In the genomic region with DNA sequence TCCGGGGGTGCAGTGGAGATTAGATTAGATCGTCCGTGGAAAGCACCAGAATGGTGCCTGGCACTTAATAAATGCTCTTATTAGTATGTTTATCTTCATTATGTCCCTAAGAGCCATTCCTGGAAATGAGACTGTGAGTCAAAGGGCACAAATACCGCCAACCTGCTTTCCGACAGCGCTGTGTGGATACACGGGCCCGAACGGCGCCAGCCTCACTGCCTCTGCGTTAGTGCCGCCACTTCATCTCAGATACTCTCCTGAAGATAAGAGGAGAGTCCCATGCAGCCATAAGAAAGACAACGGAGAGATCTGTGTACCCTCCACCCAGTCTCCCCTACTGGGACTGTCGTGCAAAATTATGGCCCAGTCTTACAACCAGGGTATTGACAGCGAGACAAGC, we compare ENCODE assay signal across 23 cellular contexts. TPM values are rescaled to one million over a fixed set of nuclear protein-coding genes. Genes with fewer than 3 reads are reported as not detected.
DNase-seq lines count a peak whose midpoint lies in the region; ATAC-seq, FAIRE-seq and TF ChIP-seq lines count a peak whose summit lies in the region.
"Had no signal": no experiment of that assay in that cellular context is flagged by ENCODE, and none has a peak within 500 bp of the region (broad histone marks: within the 10 kb centered on the region; RNA-seq: fewer than 3 reads in every experiment).

No MANE protein-coding gene starts in this region.

- CTCF ChIA-PET in H1 (lab: Charles Lee; ENCODE audit: partially characterized antibody), result interaction anchor here (1.0 kb wide), 1 partner anchor 20 kb away, joined by 3 read pairs; no protein-coding TSS in a partner anchor

- peaks cover 39% of the 10 kb centered on the region for H4K20me1 ChIP-seq in GM23338 (replicated peaks; ENCODE audit: insufficient read depth)
- H4K20me1 ChIP-seq in H1 (replicated peaks in 1 of 2; ENCODE audit: control insufficient read depth in 1 of 2, insufficient read depth in 2 of 2, low read length in 2 of 2), result peaks cover 10 to 34% of the 10 kb centered on the region in 2 experiments

- H2BK5ac ChIP-seq in H1 (ENCODE audit: low read depth, low read length), result no peak overlapping the region

- no peak for TF ChIP-seq RAD21 in H1 (IDR thresholded peaks at IDR 0.05 in 1 of 2, conservative IDR thresholded peaks at IDR 0.05 in 1 of 2; ENCODE audit: low read depth in 2 of 2, low read length in 2 of 2)

- no peak overlapping the region for H3K4me2 ChIP-seq in GM23338
- no peak overlapping the region for H3K4me2 ChIP-seq in H1 (ENCODE audit: insufficient read depth in 1 of 2, low read depth in 2 of 2, low read length in 2 of 2)

- no peak for ATAC-seq in GM23338

- POLR2A ChIA-PET in H1 (lab: Charles Lee; ENCODE audit: partially characterized antibody), result no interaction called here

- peaks cover 15% of the 10 kb centered on the region for H3K4me1 ChIP-seq in GM23338 (ENCODE audit: insufficient read depth)
- H3K4me1 ChIP-seq in H1 (replicated peaks in 1 of 4; ENCODE audit: control insufficient read depth in 3 of 4, insufficient read depth in 4 of 4, low read length in 3 of 4), result peaks cover 2 to 28% (median 18%) of the 10 kb centered on the region in 4 experiments; a peak in 6 of 7 replicates
- peaks cover 61% of the 10 kb centered on the region for H3K4me1 ChIP-seq in muscle layer of colon (ENCODE audit: insufficient read depth, low read length)
- H3K4me1 ChIP-seq in sigmoid colon, result peaks cover 0 to 78% (median 64%) of the 10 kb centered on the region in 4 donors
- peaks cover 0 to 11% (median 0%) of the 10 kb centered on the region in 4 donors for H3K4me1 ChIP-seq in tibial artery

- no peaks in the 10 kb centered on the region for H3K9me2 ChIP-seq in GM23338 (ENCODE audit: insufficient read depth)

- H2BK15ac ChIP-seq in H1 (ENCODE audit: low read length), result no peak overlapping the region

- H3K27ac ChIP-seq in GM23338 (ENCODE audit: low read depth) (no peak overlapping the region), H1 (ENCODE audit: low read depth, low read length) (no peak overlapping the region), muscle layer of colon (ENCODE audit: low read depth, low read length) (peak overlapping the region; percentile 36), sigmoid colon (peak overlapping the region; percentile 19 to 85 (median 82)), tibial artery (no peak overlapping the region)
- H3K27ac ChIP-seq: BLaER1 treated with 17β-estradiol and CSF1 and Interleukin-3, amounts not matched to agents 10 nM and 100 nM; GM23248; RWPE1 had no signal

- 0 out of 2 replicates have a peak overlapping the region, but pooled peaks have one; percentile 9 for H3K18ac ChIP-seq in H1 (ENCODE audit: extremely low read depth, low read length)

- FAIRE-seq in H1 (lab: Jason Lieb, UNC), result no peak

- peaks cover 3% of the 10 kb centered on the region; the same call in 1 of the 2 replicates for H3F3A ChIP-seq in GM23338 (replicated peaks; ENCODE audit: low read depth)

- intact Hi-C loops in sigmoid colon (cut with DNase I), result no loop called here
- intact Hi-C loops in tibial artery (cut with DNase I; ENCODE audit: low total_unique reads), result no loop called here

- peaks cover 3% of the 10 kb centered on the region for H3K23me2 ChIP-seq in H1 (ENCODE audit: low read depth, low read length)

- H3K4ac ChIP-seq in H1 (replicated peaks; ENCODE audit: insufficient read length, low read depth, low read length), result no peak overlapping the region

- H3K9me3 ChIP-seq in H1 (ENCODE audit: insufficient read depth in 2 of 2, low read depth in 1 of 2, low read length in 1 of 2) (no peaks in the 10 kb centered on the region), muscle layer of colon (ENCODE audit: low read length) (no peaks in the 10 kb centered on the region), sigmoid colon (no peaks in the 10 kb centered on the region), tibial artery (no peaks in the 10 kb centered on the region)
- H3K9me3 ChIP-seq: BLaER1 treated with 17β-estradiol and CSF1 and Interleukin-3, amounts not matched to agents 10 nM and 100 nM had no signal

- TF ChIP-seq EP300 in H1 (IDR thresholded peaks at IDR 0.05; ENCODE audit: borderline replicate concordance in 1 of 2, low read depth in 2 of 2, low read length in 2 of 2) (no peak), sigmoid colon (IDR thresholded peaks at IDR 0.05) (no peak)

- H3K23ac ChIP-seq in H1 (ENCODE audit: insufficient read length), result no peak overlapping the region

- DNase-seq in GM23338 (ENCODE audit: low spot score) (no peak), H1 (ENCODE audit: low read depth in 1 of 2, low spot score in 2 of 2) (no peak), sigmoid colon (no peak), NCI-H2029 treated with DMSO at 0.1 percent for 48 hours (lab: John Stamatoyannopoulos, UW) (no peak), C1 segment of cervical spinal cord (lab: John Stamatoyannopoulos, UW) (no peak), tibial artery (no peak)
- DNase-seq in stimulated activated CD4-positive, alpha-beta T cell treated with anti-CD3 and anti-CD28 coated beads, Interleukin-1b, Interleukin-23, amount 100 ng/mL, for 48 hours, result no peak
- DNase-seq: ACHN; DMS79; GM23248; HCEC 1CT; KG1; NCI-H1105; NCI-H2081; NCI-H2171; NCI-H345; NCI-H524; NCI-H774; NK-92 treated with Interleukin-12 subunit alpha and Interleukin-12 subunit beta, amount 100 ng/mL, for 24 hours; SHP77 treated with DMSO at 0.1 percent for 48 hours had no signal

- TF ChIP-seq POLR2A in H1 (IDR thresholded peaks at IDR 0.05; ENCODE audit: control extremely low read depth in 1 of 2, low read depth in 2 of 2, low read length in 2 of 2), result no peak
- no peak for TF ChIP-seq POLR2A in sigmoid colon (IDR thresholded peaks at IDR 0.05)

- H3K79me2 ChIP-seq in GM23338 (replicated peaks; ENCODE audit: insufficient read depth) (peaks cover 42% of the 10 kb centered on the region), H1 (ENCODE audit: control insufficient read depth in 1 of 2, insufficient read depth in 2 of 2, low read length in 2 of 2) (peaks cover 2 to 51% of the 10 kb centered on the region in 2 experiments; a peak in 3 of 4 replicates)

- 0 out of 2 replicates have a peak overlapping the region, but pooled peaks have one; percentile 3 for H2AK5ac ChIP-seq in H1 (ENCODE audit: low read depth, low read length)

- H3K4me3 Mint-ChIP-seq in GM23338, result no peak overlapping the region

- H4K91ac ChIP-seq in H1 (replicated peaks; ENCODE audit: insufficient read length, low read length), result no peak overlapping the region

- H3K36me3 Mint-ChIP-seq in GM23338 (ENCODE audit: low read depth), result peaks cover 6% of the 10 kb centered on the region; the same call in 2 of the 3 replicates

- WGBS in H1 (ENCODE audit: extremely low coverage in 1 of 2, insufficient coverage in 1 of 2, insufficient read length in 1 of 2, insufficient replicate concordance in 2 of 2, low coverage in 1 of 2, low lambda C conversion rate in 2 of 2, missing lambda C conversion rate in 1 of 2), 2 experiments, result 93% methylated on average over 15 of the region's 15 CpGs; no CpG with 5 or more reads in 1 of the 2 experiments
- WGBS in sigmoid colon, 2 donors, result 91 to 97% methylated on average over 15 of the region's 15 CpGs

- no peak overlapping the region for H3K14ac ChIP-seq in H1 (ENCODE audit: insufficient read length)

- no peak overlapping the region for H3K4me3 ChIP-seq in GM23338
- H3K4me3 ChIP-seq in H1 (ENCODE audit: extremely low read depth in 1 of 4, insufficient read depth in 2 of 4, low read depth in 3 of 4, low read length in 4 of 4), result no peak overlapping the region
- H3K4me3 ChIP-seq in muscle layer of colon (ENCODE audit: low read depth in 1 of 2, low read length in 2 of 2), result no peak overlapping the region
- H3K4me3 ChIP-seq in sigmoid colon, result no peak overlapping the region
- no peak overlapping the region for H3K4me3 ChIP-seq in tibial artery
- H3K4me3 ChIP-seq: BLaER1 treated with 17β-estradiol and CSF1 and Interleukin-3, amounts not matched to agents 10 nM and 100 nM; GM23248 had no signal

- TF ChIP-seq CTCF in GM23338 (conservative IDR thresholded peaks at IDR 0.05; ENCODE audit: low read depth in 2 of 2) (no peak), H1 (IDR thresholded peaks at IDR 0.05; ENCODE audit: control extremely low read depth in 1 of 3, insufficient read depth in 1 of 3, low read depth in 1 of 3, low read length in 3 of 3) (no peak), sigmoid colon (IDR thresholded peaks at IDR 0.05) (no peak), tibial artery (IDR thresholded peaks at IDR 0.05) (no peak)

- H2AFZ ChIP-seq in GM23338 (no peak overlapping the region), H1 (ENCODE audit: low read length) (no peak overlapping the region)
- H2AFZ ChIP-seq: GM23248 had no signal

- H3K4me1 Mint-ChIP-seq in GM23338, result peaks cover 59% of the 10 kb centered on the region

- H4K8ac ChIP-seq in H1 (ENCODE audit: extremely low read depth, insufficient read depth, low read length), result no peak overlapping the region; the same call in 1 of the 2 replicates

- H4K5ac ChIP-seq in H1 (ENCODE audit: insufficient read length, low read depth, low read length), result no peak overlapping the region

- H3K36me3 ChIP-seq in GM23338 (ENCODE audit: insufficient read depth) (no peaks in the 10 kb centered on the region), H1 (ENCODE audit: control insufficient read depth in 2 of 4, insufficient read depth in 4 of 4, low read length in 3 of 4) (peaks cover 0 to 3% (median 0%) of the 10 kb centered on the region in 4 experiments; a peak in 4 of 8 replicates), muscle layer of colon (ENCODE audit: insufficient read depth, low read length) (peaks cover 8% of the 10 kb centered on the region), sigmoid colon (peaks cover 0 to 8% (median 0%) of the 10 kb centered on the region in 4 donors), tibial artery (no peaks in the 10 kb centered on the region)
- H3K36me3 ChIP-seq: BLaER1 treated with 17β-estradiol and CSF1 and Interleukin-3, amounts not matched to agents 10 nM and 100 nM had no signal

- peaks cover 2% of the 10 kb centered on the region; the same call in 1 of the 2 replicates for H3K79me1 ChIP-seq in H1 (ENCODE audit: low read depth, low read length)

- no peak overlapping the region for H2BK20ac ChIP-seq in H1 (ENCODE audit: low read length)

- H3K27me3 ChIP-seq in GM23338 (ENCODE audit: insufficient read depth) (no peaks in the 10 kb centered on the region), H1 (replicated peaks in 1 of 4; ENCODE audit: control insufficient read depth in 3 of 4, extremely low read depth in 1 of 4, insufficient read depth in 3 of 4, low read length in 3 of 4) (no peaks in the 10 kb centered on the region), muscle layer of colon (ENCODE audit: control insufficient read depth in 1 of 2, insufficient read depth in 2 of 2, low read length in 2 of 2) (no peaks in the 10 kb centered on the region), sigmoid colon (no peaks in the 10 kb centered on the region), tibial artery (peaks cover 0 to 17% of the 10 kb centered on the region in 2 donors)

- no peak overlapping the region for H3K56ac ChIP-seq in H1 (replicated peaks; ENCODE audit: insufficient read length, low read depth, low read length)

- H3K9ac ChIP-seq in H1 (replicated peaks in 1 of 4; ENCODE audit: extremely low read depth in 1 of 4, low read depth in 3 of 4, low read length in 3 of 4) (no peak overlapping the region), muscle layer of colon (ENCODE audit: low read length) (peak overlapping the region; percentile 62)
- H3K9ac ChIP-seq: BLaER1 treated with 17β-estradiol and CSF1 and Interleukin-3, amounts not matched to agents 10 nM and 100 nM; GM23248 had no signal

- H2BK120ac ChIP-seq in H1 (replicated peaks; ENCODE audit: low read depth, low read length), result no peak overlapping the region

- H2BK12ac ChIP-seq in H1 (ENCODE audit: low read depth, low read length), result no peak overlapping the region

- peaks cover 2% of the 10 kb centered on the region for H3K27me3 Mint-ChIP-seq in GM23338 (ENCODE audit: insufficient read depth, low read depth, poor library complexity)

- no peaks in the 10 kb centered on the region for H3K9me3 Mint-ChIP-seq in GM23338

- 0 out of 2 replicates have a peak overlapping the region, but pooled peaks have one; percentile 37 for H3K27ac Mint-ChIP-seq in GM23338

RNA-seq across cellular contexts. Expression of a gene that starts 22.0 kb away (rescaled TPM):
- 26.5 and 33.3 TPM in 2 replicates for total RNA-seq in GM23338 (2014; rRNA removed; shearing (Covaris generic))
- polyA plus RNA-seq in GM23338 (2016; fragmentation: Nextera tagmentation; extraction: Ambion mirVana) (27.2 and 31.1 TPM in 2 replicates), H1 (2011; rRNA removed) (39.2 and 46.7 TPM in 2 replicates), sigmoid colon (100 to 1,000 TPM; 103 to 433 (median 184) TPM)
- 45.7 and 45.9 TPM in 2 replicates for total RNA-seq in H1 (2021; fragmentation: NEBNext Ultra II Directional; extraction: Animal tissue kit (Norgen Biotek cat#: 25700))
- polyA plus RNA-seq in H1 (2011; cell fraction: cytosol; rRNA removed), result 39.6 TPM
- polyA plus RNA-seq in H1 (2011; cell fraction: nucleus; rRNA removed), result 71.9 TPM
- 36.3 to 41.3 TPM (median 40.5 TPM) in 4 replicates for polyA plus RNA-seq in H1 (2012, experiment 1 of 2)
- polyA plus RNA-seq in H1 (2012, experiment 2 of 2), result 37.8 TPM
- polyA plus RNA-seq in H1 (2013, experiment 1 of 2), result 28.8 TPM
- polyA plus RNA-seq in H1 (2013, experiment 2 of 2), result 30.4 TPM
- polyA minus RNA-seq in H1 (2011; rRNA and poly(A)+ RNA removed), result 22.5 and 33.8 TPM in 2 replicates
- 25.3 TPM for polyA minus RNA-seq in H1 (2011; cell fraction: cytosol; rRNA and poly(A)+ RNA removed)
- polyA minus RNA-seq in H1 (2011; cell fraction: nucleus; rRNA and poly(A)+ RNA removed), result 43.2 TPM
- 100 to 1,000 TPM in 1 of 4 donors, 10 to 100 TPM in 3; 71.6 to 102 (median 83.2) TPM for total RNA-seq in sigmoid colon
- total RNA-seq: GM23248 had no signal
- polyA plus RNA-seq: GM23248 had no signal

Comparison
In these comparisons a context has a peak if more than half of its experiments do, and no peak if none do; other contexts are left out.
1. H3K27ac ChIP-seq: peak in muscle layer of colon (single experiment) and sigmoid colon (4 of 4); none in GM23338 (single experiment), H1 (single experiment) and tibial artery (0 of 2).